ENCODE assay signal across 18 cellular contexts in genomic region chr18:44039216-44039615, GRCh38.
DNase-seq lines count a peak whose midpoint lies in the region; ATAC-seq and TF ChIP-seq lines count a peak whose summit lies in the region.
"Had no signal": no experiment of that assay in that cellular context is flagged by ENCODE, and none has a peak within 500 bp of the region (broad histone marks: within the 10 kb centered on the region; RNA-seq: fewer than 3 reads in every experiment).

No MANE protein-coding gene starts in this region.

- H3K9me3 Mint-ChIP-seq in nephron: no peaks in the 10 kb centered on the region
- peaks cover 0 to 4% (median 1%) of the 10 kb centered on the region in 8 donors for H3K9me3 Mint-ChIP-seq in CD4-positive, alpha-beta memory T cell
- H3K9me3 Mint-ChIP-seq: CD14-positive monocyte; CD8-positive, alpha-beta T cell had no signal

- H3K36me3 Mint-ChIP-seq in nephron (ENCODE audit: low read depth): no peaks in the 10 kb centered on the region
- H3K36me3 Mint-ChIP-seq in CD4-positive, alpha-beta memory T cell: no peaks in the 10 kb centered on the region
- H3K36me3 Mint-ChIP-seq: CD14-positive monocyte; CD8-positive, alpha-beta T cell had no signal

- no peaks in the 10 kb centered on the region for H3K4me1 ChIP-seq in CD4-positive, alpha-beta memory T cell (ENCODE audit: insufficient read depth, low read length)
- H3K4me1 ChIP-seq: BLaER1 had no signal

- no peaks in the 10 kb centered on the region for H3K27me3 Mint-ChIP-seq in nephron (ENCODE audit: low read depth)
- no peaks in the 10 kb centered on the region for H3K27me3 Mint-ChIP-seq in CD4-positive, alpha-beta memory T cell

- CTCF ChIA-PET in CD4-positive, alpha-beta memory T cell (lab: Charles Lee; ENCODE audit: partially characterized antibody): no interaction called here

- no peak overlapping the region for H3K27ac ChIP-seq in CD4-positive, alpha-beta memory T cell (ENCODE audit: low read depth, low read length)
- H3K27ac ChIP-seq: BLaER1, HL-60 had no signal

- POLR2A ChIA-PET in CD4-positive, alpha-beta memory T cell (lab: Charles Lee; ENCODE audit: partially characterized antibody): no interaction called here

- H3K9me3 ChIP-seq in CD4-positive, alpha-beta memory T cell (ENCODE audit: control insufficient read depth in 1 of 2, low read length in 2 of 2): peaks cover 0 to 9% of the 10 kb centered on the region in 2 donors
- H3K9me3 ChIP-seq: BLaER1 had no signal

- TF ChIP-seq CTCF in fibroblast of villous mesenchyme (IDR thresholded peaks at IDR 0.05; ENCODE audit: insufficient read depth, low read depth, low read length): no peak
- TF ChIP-seq CTCF in nephron (IDR thresholded peaks at IDR 0.05; ENCODE audit: unreplicated experiment in 3 of 3): no peak

- ATAC-seq in GM19395 (IDR thresholded peaks at IDR 0.05; ENCODE audit: unreplicated experiment): no peak
- ATAC-seq: CD8-positive, alpha-beta T cell; GM12878 had no signal

- peak; percentile 6 for DNase-seq in HuH-7 (ENCODE audit: low spot score)
- DNase-seq in amniotic epithelial cell (ENCODE audit: low read depth): peak; percentile 79
- DNase-seq in fibroblast of villous mesenchyme (ENCODE audit: low read depth): peak; percentile 74
- no peak for DNase-seq in NCI-H446 treated with DMSO at 0.1 percent for 48 hours (lab: John Stamatoyannopoulos, UW)
- DNase-seq in CD4-positive, alpha-beta memory T cell: no peak
- DNase-seq: 8988T; Calu3; CD8-positive, alpha-beta T cell; DND-41; EL; HCEC 1CT; IMR-90 had no signal

- H3K27ac Mint-ChIP-seq in nephron: peak overlapping the region; percentile 56 to 80 (median 57)
- H3K27ac Mint-ChIP-seq in CD4-positive, alpha-beta memory T cell: no peak overlapping the region
- H3K27ac Mint-ChIP-seq: CD14-positive monocyte; CD8-positive, alpha-beta T cell had no signal

- H3K4me1 Mint-ChIP-seq in nephron: peaks cover 17% of the 10 kb centered on the region
- no peaks in the 10 kb centered on the region for H3K4me1 Mint-ChIP-seq in CD4-positive, alpha-beta memory T cell
- H3K4me1 Mint-ChIP-seq: CD14-positive monocyte had no signal

- H3K4me3 ChIP-seq in fibroblast of villous mesenchyme (ENCODE audit: low read depth, low read length): no peak overlapping the region
- H3K4me3 ChIP-seq in CD4-positive, alpha-beta memory T cell (ENCODE audit: low read length in 2 of 2): no peak overlapping the region
- H3K4me3 ChIP-seq: BLaER1, GM12878 had no signal

- no peaks in the 10 kb centered on the region for H3K36me3 ChIP-seq in CD4-positive, alpha-beta memory T cell (ENCODE audit: insufficient read depth, low read length)
- H3K36me3 ChIP-seq: BLaER1 had no signal

- H3K4me3 Mint-ChIP-seq in nephron: no peak overlapping the region
- no peak overlapping the region for H3K4me3 Mint-ChIP-seq in CD4-positive, alpha-beta memory T cell
- H3K4me3 Mint-ChIP-seq: CD14-positive monocyte; CD8-positive, alpha-beta T cell had no signal

- no peaks in the 10 kb centered on the region for H3K27me3 ChIP-seq in CD4-positive, alpha-beta memory T cell (ENCODE audit: insufficient read depth, low read length)
- H3K27me3 ChIP-seq: BLaER1 had no signal

- intact Hi-C loops in CD4-positive, alpha-beta memory T cell (cut with micrococcal nuclease): no loop called here

Comparison
In these comparisons a context has a peak if more than half of its experiments do, and no peak if none do; other contexts are left out.
1. DNase-seq: peak in HuH-7 (single experiment), amniotic epithelial cell (single experiment) and fibroblast of villous mesenchyme (single experiment); none in NCI-H446 treated with DMSO at 0.1 percent for 48 hours (single experiment) and CD4-positive, alpha-beta memory T cell (0 of 5).
2. H3K27ac Mint-ChIP-seq: peak in nephron (3 of 3); none in CD4-positive, alpha-beta memory T cell (0 of 7).